In the genomic region with DNA sequence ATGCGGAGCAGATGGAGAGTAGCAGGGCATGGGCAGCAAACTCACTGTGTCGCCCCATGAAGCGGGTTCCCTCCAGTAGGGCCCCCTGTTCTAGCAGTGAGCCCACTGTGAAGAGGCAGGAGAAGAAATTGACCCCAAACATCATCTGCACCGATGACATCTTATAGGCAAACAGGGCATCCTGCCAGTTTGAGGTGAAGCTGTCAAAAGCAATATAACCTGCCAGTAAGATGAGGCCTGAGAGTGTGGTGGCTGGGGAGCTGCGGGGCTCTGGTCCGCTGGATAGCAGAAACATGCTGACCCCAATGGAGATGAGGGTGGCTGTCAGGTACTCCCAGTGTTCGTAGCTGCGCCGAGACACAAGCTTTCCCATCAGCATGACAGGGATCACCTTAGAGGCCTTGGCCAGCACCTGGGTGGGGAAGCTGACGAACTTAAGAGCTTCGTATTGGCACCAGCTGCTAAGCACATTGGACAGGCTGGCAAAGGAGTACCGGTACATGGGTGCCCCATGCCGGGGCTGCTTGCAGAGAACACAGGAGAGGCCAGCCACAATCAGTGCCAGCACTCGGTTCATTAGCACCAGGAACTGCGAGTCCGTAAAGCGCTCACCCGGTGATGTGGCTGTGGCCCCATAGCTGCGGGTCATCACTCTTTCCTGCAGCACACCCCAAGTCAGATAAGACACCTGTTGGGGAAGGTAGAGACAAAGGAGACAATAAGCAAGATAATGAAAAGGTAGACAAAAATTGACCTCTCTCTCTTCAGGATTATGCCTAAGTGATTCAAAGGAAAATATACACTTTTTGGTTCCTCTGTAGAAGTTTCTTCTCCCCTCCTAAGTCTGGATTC, we compare ENCODE assay signal across 9 cellular contexts. TPM values are rescaled to one million over a fixed set of nuclear protein-coding genes. Genes with fewer than 3 reads are reported as not detected.
DNase-seq lines count a peak whose midpoint lies in the region; ATAC-seq, FAIRE-seq and TF ChIP-seq lines count a peak whose summit lies in the region.
"Had no signal": no experiment of that assay in that cellular context is flagged by ENCODE, and none has a peak within 500 bp of the region (broad histone marks: within the 10 kb centered on the region; RNA-seq: fewer than 3 reads in every experiment).

No MANE protein-coding gene starts in this region.

- H3K9me3 ChIP-seq in CD4-positive, CD25-positive, alpha-beta regulatory T cell (ENCODE audit: control insufficient read depth in 2 of 2, low read length in 2 of 2) = no peaks in the 10 kb centered on the region
- H3K9me3 ChIP-seq in HUES64 (ENCODE audit: insufficient read depth, low read depth, low read length) (no peaks in the 10 kb centered on the region), ascending aorta (no peaks in the 10 kb centered on the region)

- H3K4me3 ChIP-seq in CD4-positive, CD25-positive, alpha-beta regulatory T cell (ENCODE audit: low read depth, low read length) = peak overlapping the region; percentile 67
- H3K4me3 ChIP-seq in HUES64 (ENCODE audit: low read length) = peak overlapping the region; percentile 92; the same call in 1 of the 2 replicates
- H3K4me3 ChIP-seq in ascending aorta = no peak overlapping the region

- no peaks in the 10 kb centered on the region for H3K27me3 Mint-ChIP-seq in CD4-positive, CD25-positive, alpha-beta regulatory T cell
- H3K27me3 Mint-ChIP-seq in activated T-cell treated with anti-CD3 and anti-CD28 coated beads, Interleukin-2, amount 50 U/mL, for 4 hours (ENCODE audit: low read depth) = no peaks in the 10 kb centered on the region
- no peaks in the 10 kb centered on the region for H3K27me3 Mint-ChIP-seq in mesothelial cell of epicardium (ENCODE audit: low read depth)

- no peaks in the 10 kb centered on the region for H3K9me3 Mint-ChIP-seq in CD4-positive, CD25-positive, alpha-beta regulatory T cell
- no peaks in the 10 kb centered on the region for H3K9me3 Mint-ChIP-seq in activated T-cell treated with anti-CD3 and anti-CD28 coated beads, Interleukin-2, amount 50 U/mL, for 4 hours
- no peaks in the 10 kb centered on the region for H3K9me3 Mint-ChIP-seq in mesothelial cell of epicardium

- peaks cover 4 to 75% (median 41%) of the 10 kb centered on the region in 4 donors for H3K4me1 Mint-ChIP-seq in CD4-positive, CD25-positive, alpha-beta regulatory T cell
- H3K4me1 Mint-ChIP-seq in activated T-cell treated with anti-CD3 and anti-CD28 coated beads, Interleukin-2, amount 50 U/mL, for 4 hours (ENCODE audit: low read depth) = peaks cover 76% of the 10 kb centered on the region
- peaks cover 21% of the 10 kb centered on the region for H3K4me1 Mint-ChIP-seq in mesothelial cell of epicardium

- ATAC-seq in CD4-positive, CD25-positive, alpha-beta regulatory T cell (ENCODE audit: low read depth in 2 of 2) = no peak
- ATAC-seq in activated T-cell treated with anti-CD3 and anti-CD28 coated beads, Interleukin-2, amount 50 U/mL, for 4 hours = peak; percentile 11 to 22
- ATAC-seq in HG03196 (IDR thresholded peaks at IDR 0.05; ENCODE audit: unreplicated experiment) = no peak

- intact Hi-C loops in ascending aorta (cut with DNase I) = no loop called here

- no peak for DNase-seq in CD4-positive, CD25-positive, alpha-beta regulatory T cell
- peak; percentile 18 for DNase-seq in activated T-cell treated with anti-CD3 and anti-CD28 coated beads, Interleukin-2, amount 50 U/mL, for 4 hours
- DNase-seq in mesothelial cell of epicardium (ENCODE audit: low spot score in 2 of 2, unreplicated experiment in 2 of 2) (no peak), H54 (ENCODE audit: insufficient read length, low spot score) (no peak), OCI-M2 (lab: John Stamatoyannopoulos, UW; ENCODE audit: unreplicated experiment) (no peak), ascending aorta (ENCODE audit: low spot score in 2 of 2) (no peak)

- TF ChIP-seq CTCF in mesothelial cell of epicardium (IDR thresholded peaks at IDR 0.05; ENCODE audit: unreplicated experiment) = no peak
- no peak for TF ChIP-seq CTCF in ascending aorta (IDR thresholded peaks at IDR 0.05)

- peak overlapping the region; percentile 76 to 95 (median 87) for H3K27ac Mint-ChIP-seq in CD4-positive, CD25-positive, alpha-beta regulatory T cell
- peak overlapping the region; percentile 50 for H3K27ac Mint-ChIP-seq in mesothelial cell of epicardium

- no peak for TF ChIP-seq POLR2A in H54 (IDR thresholded peaks at IDR 0.05; ENCODE audit: low read depth, low read length)

- peaks cover 26% of the 10 kb centered on the region for H3K4me1 ChIP-seq in CD4-positive, CD25-positive, alpha-beta regulatory T cell (ENCODE audit: control insufficient read depth, insufficient read depth, low read length, poor library complexity, severe bottlenecking)
- H3K4me1 ChIP-seq in HUES64 (ENCODE audit: insufficient read depth, low read length) = peaks cover 10% of the 10 kb centered on the region; the same call in 1 of the 2 replicates
- H3K4me1 ChIP-seq in ascending aorta = peaks cover 0 to 19% of the 10 kb centered on the region in 2 donors

- 86% methylated on average over 19 of the region's 19 CpGs for WGBS in HUES64

- H3K27me3 ChIP-seq in CD4-positive, CD25-positive, alpha-beta regulatory T cell (ENCODE audit: control insufficient read depth, insufficient read depth, low read length) = no peaks in the 10 kb centered on the region
- H3K27me3 ChIP-seq in HUES64 (ENCODE audit: insufficient read depth, low read length) (no peaks in the 10 kb centered on the region), ascending aorta (no peaks in the 10 kb centered on the region)

- peaks cover 67% of the 10 kb centered on the region for H3K36me3 ChIP-seq in CD4-positive, CD25-positive, alpha-beta regulatory T cell (ENCODE audit: control insufficient read depth, insufficient read depth, low read length)
- H3K36me3 ChIP-seq in HUES64 (ENCODE audit: insufficient read depth, low read length) (peaks cover 76% of the 10 kb centered on the region), ascending aorta (peaks cover 48 to 50% of the 10 kb centered on the region in 2 donors)

- peak overlapping the region; percentile 80 for H3K27ac ChIP-seq in CD4-positive, CD25-positive, alpha-beta regulatory T cell (ENCODE audit: insufficient read depth, low read length, poor library complexity, severe bottlenecking)
- peak overlapping the region; percentile 7; the same call in 1 of the 2 replicates for H3K27ac ChIP-seq in HUES64 (ENCODE audit: low read depth, low read length)
- H3K27ac ChIP-seq in ascending aorta = no peak overlapping the region

- FAIRE-seq in H54 (lab: Jason Lieb, UNC) = no peak

- H3K9ac ChIP-seq in HUES64 (ENCODE audit: low read depth, low read length) = no peak overlapping the region; the same call in 1 of the 2 replicates

- peaks cover 33% of the 10 kb centered on the region for H3K36me3 Mint-ChIP-seq in CD4-positive, CD25-positive, alpha-beta regulatory T cell
- peaks cover 64% of the 10 kb centered on the region for H3K36me3 Mint-ChIP-seq in activated T-cell treated with anti-CD3 and anti-CD28 coated beads, Interleukin-2, amount 50 U/mL, for 4 hours (ENCODE audit: insufficient read depth)
- peaks cover 38% of the 10 kb centered on the region for H3K36me3 Mint-ChIP-seq in mesothelial cell of epicardium

- peak overlapping the region; percentile 88 to 98 (median 94) for H3K4me3 Mint-ChIP-seq in CD4-positive, CD25-positive, alpha-beta regulatory T cell
- peak overlapping the region; percentile 94 for H3K4me3 Mint-ChIP-seq in activated T-cell treated with anti-CD3 and anti-CD28 coated beads, Interleukin-2, amount 50 U/mL, for 4 hours
- H3K4me3 Mint-ChIP-seq in mesothelial cell of epicardium = peak overlapping the region; percentile 75

RNA-seq across cellular contexts. Expression of a gene that starts 2.1 kb away (rescaled TPM):
- 14.8 TPM for total RNA-seq in CD4-positive, CD25-positive, alpha-beta regulatory T cell
- 10 to 100 TPM; 33.0 to 42.4 (median 36.8) TPM for polyA plus RNA-seq in CD4-positive, CD25-positive, alpha-beta regulatory T cell
- 30.4 TPM for polyA plus RNA-seq in HUES64 (2013, experiment 1 of 2)
- polyA plus RNA-seq in HUES64 (2013, experiment 2 of 2) = 35.2 TPM
- 10 to 100 TPM; 35.0 to 42.5 (median 40.8) TPM for total RNA-seq in activated T-cell treated with anti-CD3 and anti-CD28 coated beads, Interleukin-2, amount 50 U/mL, for 4 hours
- 33.4 to 38.2 TPM (median 37.1 TPM) in 3 replicates for total RNA-seq in mesothelial cell of epicardium
- 9.9 TPM for total RNA-seq in ascending aorta

RNA-seq across cellular contexts. Expression of a gene that starts 8.3 kb away (rescaled TPM):
- 399 TPM for total RNA-seq in CD4-positive, CD25-positive, alpha-beta regulatory T cell
- polyA plus RNA-seq in CD4-positive, CD25-positive, alpha-beta regulatory T cell = 100 to 1,000 TPM; 264 to 426 (median 333) TPM
- 1,640 TPM for polyA plus RNA-seq in HUES64 (2013, experiment 1 of 2)
- polyA plus RNA-seq in HUES64 (2013, experiment 2 of 2) = 1,626 TPM
- 1,000 to 10,000 TPM; 3,050 to 3,190 (median 3,088) TPM for total RNA-seq in activated T-cell treated with anti-CD3 and anti-CD28 coated beads, Interleukin-2, amount 50 U/mL, for 4 hours
- 992 to 1,038 TPM (median 1,015 TPM) in 3 replicates for total RNA-seq in mesothelial cell of epicardium
- total RNA-seq in ascending aorta = 354 TPM

RNA-seq across cellular contexts. Expression of a gene that starts 10.2 kb away (rescaled TPM):
- total RNA-seq in CD4-positive, CD25-positive, alpha-beta regulatory T cell = 53.8 TPM
- polyA plus RNA-seq in CD4-positive, CD25-positive, alpha-beta regulatory T cell = 1 to 10 TPM; 3.6 to 7.0 (median 6.1) TPM
- polyA plus RNA-seq in HUES64 (2013, experiment 1 of 2) = 8.9 TPM
- 10.3 TPM for polyA plus RNA-seq in HUES64 (2013, experiment 2 of 2)
- 10 to 100 TPM; 30.0 to 36.4 (median 33.1) TPM for total RNA-seq in activated T-cell treated with anti-CD3 and anti-CD28 coated beads, Interleukin-2, amount 50 U/mL, for 4 hours
- total RNA-seq in mesothelial cell of epicardium (8.9 to 9.7 TPM (median 9.2 TPM) in 3 replicates), ascending aorta (1.9 TPM)

RNA-seq across cellular contexts. Expression of a gene that starts 15.1 kb away (rescaled TPM):
- not detected for total RNA-seq in CD4-positive, CD25-positive, alpha-beta regulatory T cell
- polyA plus RNA-seq in CD4-positive, CD25-positive, alpha-beta regulatory T cell = not detected
- polyA plus RNA-seq in HUES64 (2013, experiment 1 of 2) = 3.4 TPM
- 3.6 TPM for polyA plus RNA-seq in HUES64 (2013, experiment 2 of 2)
- under 1 TPM in 2 of 3 donors, not detected in 1; 0.03 to 0.05 TPM for total RNA-seq in activated T-cell treated with anti-CD3 and anti-CD28 coated beads, Interleukin-2, amount 50 U/mL, for 4 hours
- total RNA-seq in mesothelial cell of epicardium = 0.45 to 0.80 TPM (median 0.56 TPM) in 3 replicates
- not detected for total RNA-seq in ascending aorta
- total RNA-seq: T-helper 1 cell treated with Interleukin-12 subunit alpha and Interleukin-12 subunit beta and Interleukin-4 antibody, amounts not matched to agents 30 ng/mL and 1 ng/mL, for 36 hours had no signal

RNA-seq across cellular contexts. Expression of a gene that starts 31.8 kb away (rescaled TPM):
- 2.6 TPM for total RNA-seq in CD4-positive, CD25-positive, alpha-beta regulatory T cell
- 1 to 10 TPM; 3.3 to 6.1 (median 3.9) TPM for polyA plus RNA-seq in CD4-positive, CD25-positive, alpha-beta regulatory T cell
- 140 TPM for polyA plus RNA-seq in HUES64 (2013, experiment 1 of 2)
- polyA plus RNA-seq in HUES64 (2013, experiment 2 of 2) = 142 TPM
- total RNA-seq in activated T-cell treated with anti-CD3 and anti-CD28 coated beads, Interleukin-2, amount 50 U/mL, for 4 hours = 100 to 1,000 TPM; 165 to 199 (median 181) TPM
- total RNA-seq in mesothelial cell of epicardium = 13.2 to 13.9 TPM (median 13.9 TPM) in 3 replicates
- total RNA-seq in ascending aorta = 224 TPM

Comparison
In these comparisons a context has a peak if more than half of its experiments do, and no peak if none do; other contexts are left out.
1. ATAC-seq: peak in activated T-cell treated with anti-CD3 and anti-CD28 coated beads, Interleukin-2, amount 50 U/mL, for 4 hours (2 of 2); none in CD4-positive, CD25-positive, alpha-beta regulatory T cell (0 of 2) and HG03196 (single experiment).
2. H3K27ac ChIP-seq: peak in CD4-positive, CD25-positive, alpha-beta regulatory T cell (single experiment) and HUES64 (single experiment); none in ascending aorta (0 of 2).
3. H3K4me3 ChIP-seq: peak in CD4-positive, CD25-positive, alpha-beta regulatory T cell (single experiment) and HUES64 (single experiment); none in ascending aorta (0 of 2).
4. Peak in every context shown above with its lines, with median percentiles within 50 percentile points of each other: H3K4me3 Mint-ChIP-seq.